In genomic region chr12:40749863-40750262, GRCh38 we compare ENCODE assay signal across 27 cellular contexts. TPM values are rescaled to one million over a fixed set of nuclear protein-coding genes. Genes with fewer than 3 reads are reported as not detected.
"Had no signal": no experiment of that assay in that cellular context is flagged by ENCODE, and none has a peak within 500 bp of the region (broad histone marks: within the 10 kb centered on the region; RNA-seq: fewer than 3 reads in every experiment).

No MANE protein-coding gene starts in this region.

- DNase-seq: naive B cell; naive thymus-derived CD8-positive, alpha-beta T cell; nephron progenitor cell; nucleus accumbens; pancreas; psoas muscle; right cardiac atrium; right lobe of liver; sigmoid colon; small intestine; stimulated activated CD4-positive, alpha-beta T cell treated with anti-CD3 and anti-CD28 coated beads, Interleukin-15, amount 100 ng/mL, for 24 hours; stimulated activated CD4-positive, alpha-beta T cell treated with anti-CD3 and anti-CD28 coated beads, Interleukin-2, amount 100 ng/mL, for 24 hours; stimulated activated CD4-positive, alpha-beta T cell treated with anti-CD3 and anti-CD28 coated beads, Interleukin-2, amount 100 ng/mL, for 48 hours; stimulated activated CD4-positive, alpha-beta T cell treated with anti-CD3 and anti-CD28 coated beads, Interleukin-4, amount 100 ng/mL, for 24 hours; stimulated activated naive B cell treated with anti-CD40 and anti-IgM and Interleukin-4, amounts not matched to agents 10 μg/mL and 1 μg/mL and 100 μg/mL, for 72 hours; stimulated activated naive CD4-positive, alpha-beta T cell treated with Interleukin-2 at 50 U/mL for 16 hours; stomach; thyroid gland; trophoblast cell; upper lobe of left lung had no signal

- H3K27me3 Mint-ChIP-seq: naive B cell; naive thymus-derived CD8-positive, alpha-beta T cell; natural killer cell treated with Interleukin-12 subunit alpha and Interleukin-12 subunit beta and Interleukin-15 and Interleukin-18, amount 100 ng/mL, for 72 hours; stimulated activated naive B cell treated with anti-CD40 and anti-IgM and Interleukin-4, amounts not matched to agents 10 μg/mL and 1 μg/mL and 100 μg/mL, for 72 hours; stimulated activated naive CD8-positive, alpha-beta T cell treated with anti-CD3 and anti-CD28 coated beads, Interleukin-15, Interleukin-2, amounts not matched to agents 100 ng/mL and 50 ng/mL, for 24 hours had no signal

- H3K4me1 ChIP-seq: pancreas, psoas muscle, right lobe of liver, sigmoid colon, stomach, thyroid gland, upper lobe of left lung, vagina had no signal

- H3K36me3 Mint-ChIP-seq: naive B cell; naive thymus-derived CD8-positive, alpha-beta T cell; stimulated activated effector memory CD8-positive, alpha-beta T cell treated with anti-CD3 and anti-CD28 coated beads, Interleukin-12 subunit alpha, Interleukin-12 subunit beta, amount 100 ng/mL, for 72 hours; stimulated activated naive B cell treated with anti-CD40 and anti-IgM and Interleukin-4, amounts not matched to agents 10 μg/mL and 1 μg/mL and 100 μg/mL, for 72 hours had no signal

- H3K27ac Mint-ChIP-seq: naive B cell; naive thymus-derived CD8-positive, alpha-beta T cell; natural killer cell treated with Interleukin-12 subunit alpha and Interleukin-12 subunit beta and Interleukin-15 and Interleukin-18, amount 100 ng/mL, for 72 hours; nephron progenitor cell; stimulated activated effector memory CD8-positive, alpha-beta T cell treated with anti-CD3 and anti-CD28 coated beads, Interleukin-12 subunit alpha, Interleukin-12 subunit beta, amount 100 ng/mL, for 72 hours; stimulated activated naive B cell treated with anti-CD40 and anti-IgM and Interleukin-4, amounts not matched to agents 10 μg/mL and 1 μg/mL and 100 μg/mL, for 72 hours; stimulated activated naive CD8-positive, alpha-beta T cell treated with anti-CD3 and anti-CD28 coated beads, Interleukin-15, Interleukin-2, amounts not matched to agents 100 ng/mL and 50 ng/mL, for 24 hours had no signal

- H3K27me3 ChIP-seq: neutrophil, pancreas, right lobe of liver, sigmoid colon, stomach, thyroid gland, tibial nerve, upper lobe of left lung, vagina had no signal

- H3K36me3 ChIP-seq: neutrophil, pancreas, right lobe of liver, sigmoid colon, stomach, thoracic aorta, thyroid gland, tibial nerve, upper lobe of left lung, vagina had no signal

- H3K9me3 Mint-ChIP-seq: nephron progenitor cell; stimulated activated naive B cell treated with anti-CD40 and anti-IgM and Interleukin-4, amounts not matched to agents 10 μg/mL and 1 μg/mL and 100 μg/mL, for 72 hours; stimulated activated naive CD8-positive, alpha-beta T cell treated with anti-CD3 and anti-CD28 coated beads, Interleukin-15, Interleukin-2, amounts not matched to agents 100 ng/mL and 50 ng/mL, for 24 hours had no signal

- H3K9me3 ChIP-seq: neutrophil, pancreas, psoas muscle, right lobe of liver, sigmoid colon, stomach, thoracic aorta, thyroid gland, tibial nerve, upper lobe of left lung, vagina had no signal

- H3K4me1 Mint-ChIP-seq: naive B cell; naive thymus-derived CD8-positive, alpha-beta T cell; nephron progenitor cell; stimulated activated effector memory CD8-positive, alpha-beta T cell treated with anti-CD3 and anti-CD28 coated beads, Interleukin-12 subunit alpha, Interleukin-12 subunit beta, amount 100 ng/mL, for 72 hours; stimulated activated naive B cell treated with anti-CD40 and anti-IgM and Interleukin-4, amounts not matched to agents 10 μg/mL and 1 μg/mL and 100 μg/mL, for 72 hours had no signal

- H3K4me3 Mint-ChIP-seq: naive B cell; naive thymus-derived CD8-positive, alpha-beta T cell; natural killer cell treated with Interleukin-12 subunit alpha and Interleukin-12 subunit beta and Interleukin-15 and Interleukin-18, amount 100 ng/mL, for 72 hours; nephron progenitor cell; stimulated activated effector memory CD8-positive, alpha-beta T cell treated with anti-CD3 and anti-CD28 coated beads, Interleukin-12 subunit alpha, Interleukin-12 subunit beta, amount 100 ng/mL, for 72 hours; stimulated activated naive B cell treated with anti-CD40 and anti-IgM and Interleukin-4, amounts not matched to agents 10 μg/mL and 1 μg/mL and 100 μg/mL, for 72 hours; stimulated activated naive CD8-positive, alpha-beta T cell treated with anti-CD3 and anti-CD28 coated beads, Interleukin-15, Interleukin-2, amounts not matched to agents 100 ng/mL and 50 ng/mL, for 24 hours had no signal

- H3K4me3 ChIP-seq: pancreas, psoas muscle, right lobe of liver, sigmoid colon, stomach, thoracic aorta, thyroid gland, tibial nerve, upper lobe of left lung, vagina had no signal

- H3K27ac ChIP-seq: neutrophil, pancreas, psoas muscle, right lobe of liver, sigmoid colon, stomach, thoracic aorta, thyroid gland, upper lobe of left lung, vagina had no signal

RNA-seq across cellular contexts. Expression of gene CNTN1, which starts 57.6 kb away (rescaled TPM):
- total RNA-seq: naive thymus-derived CD8-positive, alpha-beta T cell; natural killer cell treated with Interleukin-12 subunit alpha and Interleukin-12 subunit beta and Interleukin-15 and Interleukin-18, amount 100 ng/mL, for 72 hours had no signal
- polyA plus RNA-seq: naive thymus-derived CD8-positive, alpha-beta T cell had no signal
